ENCODE assay signal across 19 cellular contexts in the genomic region with DNA sequence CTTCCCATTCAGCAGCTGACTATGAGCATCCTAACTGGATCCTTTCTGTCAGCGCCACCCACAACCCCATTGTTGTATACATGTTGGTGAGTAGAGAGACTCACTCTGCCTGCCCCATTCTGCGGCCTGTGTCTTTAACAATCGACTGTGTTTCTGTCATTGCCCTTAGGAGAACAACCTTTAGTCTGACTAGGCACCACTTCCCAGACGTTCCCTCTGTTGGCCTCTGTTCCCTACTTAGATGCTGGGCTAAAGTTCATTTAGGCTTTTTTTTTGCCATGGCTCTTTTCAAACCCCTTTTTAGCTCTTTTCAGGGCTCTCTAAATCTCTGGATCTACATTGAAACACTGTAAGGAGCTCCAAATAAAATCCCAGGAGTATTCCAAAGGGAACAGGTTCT. TPM values are rescaled to one million over a fixed set of nuclear protein-coding genes. Genes with fewer than 3 reads are reported as not detected.
A peak's percentile ranks its signal among the peaks of the same experiment; 100 is the strongest.
DNase-seq lines count a peak whose midpoint lies in the region; ATAC-seq and TF ChIP-seq lines count a peak whose summit lies in the region.
"Had no signal": no experiment of that assay in that cellular context is flagged by ENCODE, and none has a peak within 500 bp of the region (broad histone marks: within the 10 kb centered on the region; RNA-seq: fewer than 3 reads in every experiment).

No MANE protein-coding gene starts in this region.

- peaks cover 31% of the 10 kb centered on the region for H3K4me1 ChIP-seq in adipocyte (ENCODE audit: control insufficient read depth, insufficient read depth, low read length)
- H3K4me1 ChIP-seq: BE2C had no signal

- no peaks in the 10 kb centered on the region for H3K27me3 ChIP-seq in adipocyte (replicated peaks; ENCODE audit: control insufficient read depth, insufficient read depth, low read length)
- H3K27me3 ChIP-seq: BE2C had no signal

- TF ChIP-seq CTCF in Calu3 (IDR thresholded peaks at IDR 0.05; ENCODE audit: unreplicated experiment) (no peak), progenitor cell of endocrine pancreas (IDR thresholded peaks at IDR 0.05; ENCODE audit: unreplicated experiment) (no peak), glutamatergic neuron (IDR thresholded peaks at IDR 0.05; ENCODE audit: partially characterized antibody, unreplicated experiment) (no peak)

- H3K36me3 ChIP-seq in adipocyte (ENCODE audit: control insufficient read depth, insufficient read depth, low read length, severe bottlenecking): no peaks in the 10 kb centered on the region
- H3K36me3 ChIP-seq: BE2C had no signal

- H3K9me3 Mint-ChIP-seq in Calu3 (ENCODE audit: low read depth, unreplicated experiment): no peaks in the 10 kb centered on the region
- peaks cover 23% of the 10 kb centered on the region for H3K9me3 Mint-ChIP-seq in progenitor cell of endocrine pancreas (ENCODE audit: low read depth)
- peaks cover under 1% of the 10 kb centered on the region for H3K9me3 Mint-ChIP-seq in glutamatergic neuron (ENCODE audit: unreplicated experiment)

- CTCF ChIA-PET in Calu3 (lab: Charles Lee): interaction anchor here (0.9 to 1.6 kb wide), 2 partner anchors 16 to 25 kb away, joined by 4 to 9 read pairs; no protein-coding TSS in a partner anchor

- H3K27ac Mint-ChIP-seq in Calu3 (ENCODE audit: unreplicated experiment): peak overlapping the region; percentile 64
- H3K27ac Mint-ChIP-seq in progenitor cell of endocrine pancreas: peak overlapping the region; percentile 82
- H3K27ac Mint-ChIP-seq in glutamatergic neuron (ENCODE audit: unreplicated experiment): no peak overlapping the region
- H3K27ac Mint-ChIP-seq: CD4-positive, CD25-positive, alpha-beta regulatory T cell; IgD-negative memory B cell had no signal

- peak; percentile 77 for ATAC-seq in left lobe of liver
- ATAC-seq in HG02763 (IDR thresholded peaks at IDR 0.05; ENCODE audit: unreplicated experiment): no peak
- no peak for ATAC-seq in HG03439 (IDR thresholded peaks at IDR 0.05; ENCODE audit: unreplicated experiment)

- no TSS peak for BruUV-seq in Calu3 (replicated peaks; lab: Mats Ljungman, UMichigan)

- no peak for DNase-seq in Calu3
- no peak for DNase-seq in adipocyte (ENCODE audit: low read depth)
- peak; percentile 73 for DNase-seq in left lobe of liver (ENCODE audit: low spot score)
- DNase-seq in progenitor cell of endocrine pancreas (ENCODE audit: low spot score, unreplicated experiment): no peak
- DNase-seq in glutamatergic neuron: no peak
- no peak for DNase-seq in ecto neural progenitor cell (ENCODE audit: low spot score)
- DNase-seq: BE2C; CD4-positive, CD25-positive, alpha-beta regulatory T cell; GM23248; NCI-H1105; NCI-H2029 treated with DMSO at 0.1 percent for 48 hours; NCI-H226; NCI-H526; SHP77 treated with DMSO at 0.1 percent for 48 hours; SK-N-SH had no signal

- H3K4me3 Mint-ChIP-seq in Calu3 (ENCODE audit: low read depth, unreplicated experiment) (no peak overlapping the region), progenitor cell of endocrine pancreas (ENCODE audit: low read depth) (no peak overlapping the region), glutamatergic neuron (ENCODE audit: unreplicated experiment) (no peak overlapping the region)
- H3K4me3 Mint-ChIP-seq: CD4-positive, CD25-positive, alpha-beta regulatory T cell; IgD-negative memory B cell had no signal

- H3K4me1 Mint-ChIP-seq in Calu3 (ENCODE audit: low read depth, unreplicated experiment): peaks cover 48% of the 10 kb centered on the region
- H3K4me1 Mint-ChIP-seq in progenitor cell of endocrine pancreas (ENCODE audit: low read depth): peaks cover 41% of the 10 kb centered on the region
- H3K4me1 Mint-ChIP-seq in glutamatergic neuron (ENCODE audit: low read depth, unreplicated experiment): no peaks in the 10 kb centered on the region
- H3K4me1 Mint-ChIP-seq: IgD-negative memory B cell had no signal

- H3K9ac ChIP-seq in adipocyte (ENCODE audit: low read length): peak overlapping the region; percentile 64
- H3K9ac ChIP-seq: GM23248, SK-N-SH had no signal

- no peak overlapping the region for H3K4me3 ChIP-seq in adipocyte (ENCODE audit: low read length)
- H3K4me3 ChIP-seq: GM23248, HAP-1 had no signal

- peaks cover 25% of the 10 kb centered on the region for H3K36me3 Mint-ChIP-seq in Calu3 (ENCODE audit: insufficient read depth, unreplicated experiment)
- H3K36me3 Mint-ChIP-seq in progenitor cell of endocrine pancreas (ENCODE audit: insufficient read depth): peaks cover 39% of the 10 kb centered on the region
- peaks cover 3% of the 10 kb centered on the region for H3K36me3 Mint-ChIP-seq in glutamatergic neuron (ENCODE audit: unreplicated experiment)
- H3K36me3 Mint-ChIP-seq: CD4-positive, CD25-positive, alpha-beta regulatory T cell; IgD-negative memory B cell had no signal

- intact Hi-C loops in Calu3 (cut with micrococcal nuclease; ENCODE audit: unreplicated experiment): loop anchor here (2.0 kb wide), 1 partner anchor 15 kb away; no protein-coding TSS in a partner anchor

- peaks cover 3% of the 10 kb centered on the region for H3K9me3 ChIP-seq in adipocyte (ENCODE audit: control insufficient read depth, low read length)
- H3K9me3 ChIP-seq: BE2C, HAP-1, SK-N-SH had no signal

- H3K27me3 Mint-ChIP-seq in Calu3 (ENCODE audit: unreplicated experiment): no peaks in the 10 kb centered on the region
- no peaks in the 10 kb centered on the region for H3K27me3 Mint-ChIP-seq in progenitor cell of endocrine pancreas
- no peaks in the 10 kb centered on the region for H3K27me3 Mint-ChIP-seq in glutamatergic neuron (ENCODE audit: unreplicated experiment)
- H3K27me3 Mint-ChIP-seq: IgD-negative memory B cell had no signal

RNA-seq across cellular contexts. Expression of gene ACAA2, which starts 20.5 kb away (rescaled TPM):
- 77.1 and 79.9 TPM in 2 replicates for total RNA-seq in Calu3 (2022)
- total RNA-seq in left lobe of liver: 572 TPM
- 100 and 106 TPM in 2 replicates for total RNA-seq in progenitor cell of endocrine pancreas
- total RNA-seq in glutamatergic neuron (ENCODE audit: unreplicated experiment): 109 TPM
